In genomic region chr6:84748331-84748730, GRCh38 we compare ENCODE assay signal across 25 cellular contexts. TPM values are rescaled to one million over a fixed set of nuclear protein-coding genes. Genes with fewer than 3 reads are reported as not detected.
"Had no signal": no experiment of that assay in that cellular context is flagged by ENCODE, and none has a peak within 500 bp of the region (broad histone marks: within the 10 kb centered on the region; RNA-seq: fewer than 3 reads in every experiment).

No MANE protein-coding gene starts in this region.

- H3K4me3 ChIP-seq: neural progenitor cell, ovary, psoas muscle, right lobe of liver, sigmoid colon, stomach, thoracic aorta, thyroid gland, transverse colon, upper lobe of right lung, uterus had no signal

- ATAC-seq: natural killer cell; psoas muscle; right cardiac atrium; right lobe of liver; stimulated activated effector memory CD8-positive, alpha-beta T cell treated with anti-CD3 and anti-CD28 coated beads, Interleukin-12 subunit alpha, Interleukin-12 subunit beta, amount 100 ng/mL, for 72 hours; stimulated activated naive B cell treated with anti-CD40 and anti-IgM and Interleukin-4, amounts not matched to agents 10 μg/mL and 1 μg/mL and 100 μg/mL, for 72 hours; upper lobe of right lung had no signal

- H3K9ac ChIP-seq: neural progenitor cell, parathyroid adenoma had no signal

- H3K9me3 ChIP-seq: ovary, psoas muscle, right lobe of liver, sigmoid colon, stomach, thoracic aorta, thyroid gland, transverse colon, upper lobe of right lung, uterus had no signal

- DNase-seq: natural killer cell; occipital lobe; ovary; posterior cingulate gyrus; psoas muscle; right cardiac atrium; right lobe of liver; sigmoid colon; small intestine; stimulated activated CD4-positive, alpha-beta T cell treated with anti-CD3 and anti-CD28 coated beads, Interleukin-15, amount 100 ng/mL, for 24 hours; stimulated activated CD4-positive, alpha-beta T cell treated with anti-CD3 and anti-CD28 coated beads, Interleukin-2, amount 100 ng/mL, for 24 hours; stimulated activated CD4-positive, alpha-beta T cell treated with anti-CD3 and anti-CD28 coated beads, Interleukin-2, amount 100 ng/mL, for 48 hours; stimulated activated CD4-positive, alpha-beta T cell treated with anti-CD3 and anti-CD28 coated beads, Interleukin-4, amount 100 ng/mL, for 24 hours; stimulated activated naive B cell treated with anti-CD40 and anti-IgM and Interleukin-4, amounts not matched to agents 10 μg/mL and 1 μg/mL and 100 μg/mL, for 72 hours; stimulated activated naive CD4-positive, alpha-beta T cell treated with Interleukin-2 at 50 U/mL for 16 hours; stomach; thyroid gland; transverse colon; upper lobe of right lung; uterus had no signal

- H3K79me2 ChIP-seq: parathyroid adenoma had no signal

- H3K27me3 ChIP-seq: ovary, thyroid gland, upper lobe of right lung, uterus had no signal

- H3K4me2 ChIP-seq: neural progenitor cell had no signal

- H3K36me3 ChIP-seq: neural progenitor cell, ovary, right lobe of liver, sigmoid colon, stomach, thyroid gland, transverse colon, upper lobe of right lung, uterus had no signal

- H3K27ac ChIP-seq: neural progenitor cell, ovary, parathyroid adenoma, psoas muscle, right lobe of liver, sigmoid colon, stomach, thyroid gland, transverse colon, upper lobe of right lung, uterus had no signal

- H3K4me1 ChIP-seq: neural progenitor cell, parathyroid adenoma, psoas muscle, right lobe of liver, sigmoid colon, stomach, thyroid gland, transverse colon, upper lobe of right lung, uterus had no signal

- H2AFZ ChIP-seq: neural progenitor cell, parathyroid adenoma had no signal

RNA-seq across cellular contexts. Expression of gene TBX18, which starts 16.1 kb away (rescaled TPM):
- total RNA-seq: natural killer cell had no signal
- polyA plus RNA-seq: neural cell had no signal
